Comparison of ENCODE assay signal across 18 cellular contexts in the genomic region with DNA sequence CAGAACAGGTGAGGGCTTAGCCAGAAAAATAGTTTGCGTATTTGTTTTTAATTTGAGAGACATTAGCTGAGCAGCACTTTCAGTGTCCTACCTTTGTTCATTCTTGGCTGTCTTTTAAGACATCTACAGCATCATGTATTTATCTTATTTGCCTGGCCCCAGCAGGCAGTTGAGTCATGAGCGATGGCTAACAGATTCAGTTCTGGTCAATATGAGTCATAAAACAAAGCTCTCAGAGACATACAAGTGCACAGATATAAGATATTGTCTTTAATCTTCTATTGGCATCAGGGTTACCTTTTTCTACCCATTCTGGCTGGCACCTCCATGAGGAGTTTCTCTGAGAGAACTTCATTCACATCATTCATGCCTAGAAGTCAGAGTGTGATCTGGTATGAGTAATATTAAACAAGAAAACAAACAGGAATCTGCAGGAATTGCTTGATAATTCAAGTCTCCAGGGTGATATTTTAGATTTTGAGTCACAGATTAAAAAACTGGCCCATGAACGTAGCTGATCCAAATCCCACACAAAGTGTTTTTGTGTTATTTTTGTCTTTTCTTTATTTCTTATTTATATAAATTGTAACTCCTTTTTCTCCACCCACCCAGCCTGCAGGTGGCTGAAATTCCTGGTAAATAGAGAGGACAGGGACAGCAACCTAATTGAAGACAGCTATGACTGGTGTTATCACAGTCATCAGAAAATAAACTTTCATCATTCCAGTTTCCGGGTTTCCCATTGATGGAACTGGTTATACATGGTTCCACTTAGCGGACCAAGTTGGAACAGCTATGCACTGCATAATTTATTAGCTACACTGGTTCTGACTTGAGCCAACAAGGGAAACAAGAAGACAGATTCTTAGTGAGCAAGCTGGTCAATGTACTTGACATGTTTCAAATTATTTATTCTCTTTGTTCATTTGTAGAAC. TPM values are rescaled to one million over a fixed set of nuclear protein-coding genes. Genes with fewer than 3 reads are reported as not detected.
A peak's percentile ranks its signal among the peaks of the same experiment; 100 is the strongest.
DNase-seq lines count a peak whose midpoint lies in the region; ATAC-seq and TF ChIP-seq lines count a peak whose summit lies in the region.
"Had no signal": no experiment of that assay in that cellular context is flagged by ENCODE, and none has a peak within 500 bp of the region (broad histone marks: within the 10 kb centered on the region; RNA-seq: fewer than 3 reads in every experiment).

No MANE protein-coding gene starts in this region.

- POLR2A ChIA-PET in activated CD4-positive, alpha-beta memory T cell treated with anti-CD3 and anti-CD28 coated beads for 36 hours (lab: Charles Lee), result no interaction called here

- CTCF ChIA-PET in activated CD4-positive, alpha-beta memory T cell treated with anti-CD3 and anti-CD28 coated beads for 36 hours (lab: Charles Lee), result no interaction called here

- H3K27ac Mint-ChIP-seq in activated CD4-positive, alpha-beta memory T cell treated with anti-CD3 and anti-CD28 coated beads for 36 hours, result no peak overlapping the region
- H3K27ac Mint-ChIP-seq: activated T-helper 2 cell treated with anti-CD3 and anti-CD28 coated beads, Interferon-gamma antibody, Interleukin-2, Interleukin-4, amounts not matched to agents 10 μg/mL and 5 μg/mL and 100 μg/mL, durations not matched to agents 14 hours and 24 hours and 36 hours; natural killer cell had no signal

- intact Hi-C loops in activated CD4-positive, alpha-beta memory T cell treated with anti-CD3 and anti-CD28 coated beads for 36 hours (cut with micrococcal nuclease), result no loop called here

- H3K36me3 Mint-ChIP-seq in activated CD4-positive, alpha-beta memory T cell treated with anti-CD3 and anti-CD28 coated beads for 36 hours, result no peaks in the 10 kb centered on the region
- H3K36me3 Mint-ChIP-seq: natural killer cell had no signal

- in situ Hi-C loops in astrocyte of the spinal cord (cut with HindIII; ENCODE audit: low sequenced_read_pairs), result no loop called here

- H3K9me3 Mint-ChIP-seq in activated CD4-positive, alpha-beta memory T cell treated with anti-CD3 and anti-CD28 coated beads for 36 hours, result peaks cover 2% of the 10 kb centered on the region
- H3K9me3 Mint-ChIP-seq: activated T-helper 2 cell treated with anti-CD3 and anti-CD28 coated beads, Interferon-gamma antibody, Interleukin-2, Interleukin-4, amounts not matched to agents 10 μg/mL and 5 μg/mL and 100 μg/mL, durations not matched to agents 14 hours and 24 hours and 36 hours had no signal

- peaks cover 1% of the 10 kb centered on the region for H3K27me3 Mint-ChIP-seq in activated CD4-positive, alpha-beta memory T cell treated with anti-CD3 and anti-CD28 coated beads for 36 hours

- no peak overlapping the region for H3K4me3 Mint-ChIP-seq in activated CD4-positive, alpha-beta memory T cell treated with anti-CD3 and anti-CD28 coated beads for 36 hours
- H3K4me3 Mint-ChIP-seq: natural killer cell had no signal

- ATAC-seq in GM21825 (IDR thresholded peaks at IDR 0.05; ENCODE audit: unreplicated experiment), result no peak
- ATAC-seq: natural killer cell had no signal

- no peaks in the 10 kb centered on the region for H3K4me1 Mint-ChIP-seq in activated CD4-positive, alpha-beta memory T cell treated with anti-CD3 and anti-CD28 coated beads for 36 hours (ENCODE audit: low read depth)
- H3K4me1 Mint-ChIP-seq: natural killer cell had no signal

- no peak overlapping the region for H3K4me3 ChIP-seq in astrocyte of the spinal cord (ENCODE audit: low read depth, low read length)
- H3K4me3 ChIP-seq in foreskin fibroblast (ENCODE audit: low read depth in 1 of 2, low read length in 2 of 2), result no peak overlapping the region

- DNase-seq in A172 (ENCODE audit: low spot score) (peak; percentile 36), HT-29 (ENCODE audit: low spot score) (peak; percentile 74), astrocyte of the spinal cord (ENCODE audit: low read depth, low spot score) (peak; percentile 85), foreskin fibroblast (peak; percentile 73 to 89), NCI-H2171 treated with DMSO at 0.1 percent for 48 hours (lab: John Stamatoyannopoulos, UW) (no peak)
- no peak for DNase-seq in activated CD4-positive, alpha-beta memory T cell treated with anti-CD3 and anti-CD28 coated beads for 36 hours
- DNase-seq in NK-92 treated with Interleukin-12 subunit alpha and Interleukin-12 subunit beta, amount 100 ng/mL, for 24 hours (lab: John Stamatoyannopoulos, UW), result no peak
- DNase-seq: 8988T; activated CD4-positive, alpha-beta T cell treated with anti-CD3 and anti-CD28 coated beads for 48 hours; cerebellar nuclear complex; DMS 273 treated with DMSO at 0.1 percent for 48 hours; foreskin melanocyte; natural killer cell; NCI-H1694 treated with DMSO at 0.1 percent for 48 hours had no signal

- TF ChIP-seq CTCF in astrocyte of the spinal cord (IDR thresholded peaks at IDR 0.05; ENCODE audit: low read depth, low read length) (no peak), foreskin fibroblast (IDR thresholded peaks at IDR 0.05; ENCODE audit: low read depth, low read length) (no peak)

RNA-seq across cellular contexts. Expression of a gene that starts 47.3 kb away (rescaled TPM):
- total RNA-seq in A172 (2014; rRNA removed; shearing (Covaris generic)), result not detected in 2 replicates
- total RNA-seq in HT-29 (2014; rRNA removed; shearing (Covaris generic)), result not detected in 2 replicates
- total RNA-seq in activated CD4-positive, alpha-beta memory T cell treated with anti-CD3 and anti-CD28 coated beads for 36 hours, result not detected
- total RNA-seq: activated T-helper 2 cell treated with anti-CD3 and anti-CD28 coated beads, Interferon-gamma antibody, Interleukin-2, Interleukin-4, amounts not matched to agents 10 μg/mL and 5 μg/mL and 100 μg/mL, durations not matched to agents 14 hours and 24 hours and 36 hours; H1; kidney epithelial cell had no signal

Comparison
In these comparisons a context has a peak if more than half of its experiments do, and no peak if none do; other contexts are left out.
1. DNase-seq: peak in A172 (single experiment), HT-29 (single experiment), astrocyte of the spinal cord (single experiment) and foreskin fibroblast (2 of 2); none in activated CD4-positive, alpha-beta memory T cell treated with anti-CD3 and anti-CD28 coated beads for 36 hours (single experiment), NCI-H2171 treated with DMSO at 0.1 percent for 48 hours (single experiment) and NK-92 treated with Interleukin-12 subunit alpha and Interleukin-12 subunit beta, amount 100 ng/mL, for 24 hours (single experiment).